18 cellular contexts compared by ENCODE assay signal in the genomic region with DNA sequence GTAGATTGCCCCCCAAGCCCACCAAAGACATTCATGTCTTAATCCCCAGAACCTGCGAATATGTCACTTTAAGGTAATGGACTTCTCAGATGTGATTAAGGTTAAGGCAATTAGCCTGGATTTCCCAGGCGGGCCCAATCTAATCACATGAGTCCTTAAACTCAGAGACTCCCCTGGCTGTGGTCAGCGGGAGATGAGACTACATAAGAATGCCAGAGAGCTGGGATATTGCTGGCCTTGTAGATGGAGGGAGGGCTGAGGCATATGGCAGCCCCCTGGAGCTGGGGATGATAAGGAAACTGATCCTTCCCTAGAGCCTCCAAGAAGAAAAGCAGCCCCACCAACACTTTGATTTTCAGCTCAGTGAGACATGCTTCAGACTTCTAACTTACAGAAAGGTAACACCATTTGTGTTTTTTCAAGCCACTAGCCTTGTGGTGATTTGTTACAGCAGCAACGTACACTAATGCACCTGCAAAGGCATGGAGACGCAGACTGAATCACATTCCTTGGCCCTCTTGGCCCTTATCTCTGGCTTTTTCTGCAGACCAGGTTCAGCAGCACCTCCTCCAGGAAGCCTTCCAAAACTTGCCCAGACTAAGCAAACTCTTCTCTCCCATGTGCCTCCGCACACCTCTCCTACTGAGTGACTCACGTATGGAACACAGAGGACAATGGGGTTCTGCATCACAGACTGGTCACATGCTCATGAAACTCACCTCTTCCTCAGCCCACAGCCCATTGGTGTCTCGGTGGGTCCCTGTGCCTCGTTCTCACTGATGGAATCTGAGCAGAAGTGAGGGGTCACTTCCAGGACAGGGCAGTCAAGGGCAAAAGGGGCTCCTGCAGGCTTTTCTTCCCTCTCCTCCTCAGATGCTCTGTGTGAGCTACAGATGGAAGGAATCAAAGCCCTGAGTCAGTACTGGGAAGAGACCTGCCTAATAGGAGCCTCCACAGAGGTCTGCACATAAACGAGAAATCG.
"Had no signal": no experiment of that assay in that cellular context is flagged by ENCODE, and none has a peak within 500 bp of the region (broad histone marks: within the 10 kb centered on the region; RNA-seq: fewer than 3 reads in every experiment).

No MANE protein-coding gene starts in this region.

- H3K4me1 ChIP-seq: esophagus squamous epithelium, heart left ventricle, lower lobe of right lung, neural progenitor cell, pancreas, testis, upper lobe of left lung had no signal

- H3K36me3 Mint-ChIP-seq: activated naive CD4-positive, alpha-beta T cell treated with anti-CD3 and anti-CD28 coated beads, Interleukin-2, amount 50 U/mL, for 24 hours; naive B cell; neural progenitor cell had no signal

- H3K36me3 ChIP-seq: cardiac muscle cell, esophagus squamous epithelium, heart left ventricle, lower lobe of right lung, neural progenitor cell, pancreas, upper lobe of left lung had no signal

- DNase-seq: activated CD4-positive, alpha-beta memory T cell treated with anti-CD3 and anti-CD28 coated beads, Interleukin-2, amount 10 ng/mL, durations not matched to agents 7 days and 5 days; activated effector memory CD4-positive, alpha-beta T cell treated with anti-CD3 and anti-CD28 coated beads, Interleukin-2, amount 50 U/mL, for 16 hours; activated T-cell treated with anti-CD3 and anti-CD28 coated beads, Interleukin-2, amount 50 U/mL, for 4 hours; esophagus squamous epithelium; foreskin fibroblast; heart left ventricle; left cardiac atrium; lower lobe of right lung; naive B cell; pancreas; stimulated activated naive CD8-positive, alpha-beta T cell treated with anti-CD3 and anti-CD28 coated beads, Interleukin-15, amount 100 ng/mL, for 72 hours; T-helper 1 cell; T1000; testis; upper lobe of left lung had no signal

- H3K9ac ChIP-seq: neural progenitor cell had no signal

- H3K9me3 Mint-ChIP-seq: activated CD4-positive, alpha-beta memory T cell treated with anti-CD3 and anti-CD28 coated beads, Interleukin-2, amount 10 ng/mL, durations not matched to agents 7 days and 5 days; activated naive CD4-positive, alpha-beta T cell treated with anti-CD3 and anti-CD28 coated beads, Interleukin-2, amount 50 U/mL, for 24 hours; activated T-cell treated with anti-CD3 and anti-CD28 coated beads, Interleukin-2, amount 50 U/mL, for 4 hours; stimulated activated naive CD8-positive, alpha-beta T cell treated with anti-CD3 and anti-CD28 coated beads, Interleukin-15, amount 100 ng/mL, for 72 hours had no signal

- H3K4me3 ChIP-seq: cardiac muscle cell, esophagus squamous epithelium, heart left ventricle, lower lobe of right lung, neural progenitor cell, pancreas, testis, upper lobe of left lung had no signal

- H3K4me3 Mint-ChIP-seq: activated CD4-positive, alpha-beta memory T cell treated with anti-CD3 and anti-CD28 coated beads, Interleukin-2, amount 10 ng/mL, durations not matched to agents 7 days and 5 days; activated naive CD4-positive, alpha-beta T cell treated with anti-CD3 and anti-CD28 coated beads, Interleukin-2, amount 50 U/mL, for 24 hours; activated T-cell treated with anti-CD3 and anti-CD28 coated beads, Interleukin-2, amount 50 U/mL, for 4 hours; neural progenitor cell; stimulated activated naive CD8-positive, alpha-beta T cell treated with anti-CD3 and anti-CD28 coated beads, Interleukin-15, amount 100 ng/mL, for 72 hours had no signal

- H3K27ac Mint-ChIP-seq: activated CD4-positive, alpha-beta memory T cell treated with anti-CD3 and anti-CD28 coated beads, Interleukin-2, amount 10 ng/mL, durations not matched to agents 7 days and 5 days; activated naive CD4-positive, alpha-beta T cell treated with anti-CD3 and anti-CD28 coated beads, Interleukin-2, amount 50 U/mL, for 24 hours; naive B cell; neural progenitor cell; stimulated activated naive CD8-positive, alpha-beta T cell treated with anti-CD3 and anti-CD28 coated beads, Interleukin-15, amount 100 ng/mL, for 72 hours had no signal

- H3K27me3 ChIP-seq: neural progenitor cell, pancreas, testis, upper lobe of left lung had no signal

- H3K4me1 Mint-ChIP-seq: activated CD4-positive, alpha-beta memory T cell treated with anti-CD3 and anti-CD28 coated beads, Interleukin-2, amount 10 ng/mL, durations not matched to agents 7 days and 5 days; activated naive CD4-positive, alpha-beta T cell treated with anti-CD3 and anti-CD28 coated beads, Interleukin-2, amount 50 U/mL, for 24 hours; naive B cell; neural progenitor cell; stimulated activated naive CD8-positive, alpha-beta T cell treated with anti-CD3 and anti-CD28 coated beads, Interleukin-15, amount 100 ng/mL, for 72 hours had no signal

- H3K9me3 ChIP-seq: esophagus squamous epithelium, lower lobe of right lung, pancreas, testis, upper lobe of left lung had no signal

- H3K27ac ChIP-seq: cardiac muscle cell, esophagus squamous epithelium, heart left ventricle, lower lobe of right lung, neural progenitor cell, pancreas, testis, upper lobe of left lung had no signal

- H3K4me2 ChIP-seq: neural progenitor cell had no signal
